Comparison of ENCODE assay signal across 1 cellular context in genomic region chr3:47847256-47847655, GRCh38.
TF ChIP-seq lines count a peak whose summit lies in the region.

No MANE protein-coding gene starts in this region.

TF ChIP-seq in WTC11, 78 proteins besides CTCF, POLR2A, EP300 and RAD21 (continued from another document):
- TF ChIP-seq ZNF281 (CRISPR knock-in tag; IDR thresholded peaks at IDR 0.05) (no peak), ZBTB21 (CRISPR knock-in tag; IDR thresholded peaks at IDR 0.05; ENCODE audit: borderline replicate concordance) (no peak), NR1H2 (CRISPR knock-in tag; IDR thresholded peaks at IDR 0.05) (no peak)
